In genomic region chr16:4373909-4374742, GRCh38 we compare ENCODE assay signal across 8 cellular contexts. TPM values are rescaled to one million over a fixed set of nuclear protein-coding genes. Genes with fewer than 3 reads are reported as not detected.
DNase-seq lines count a peak whose midpoint lies in the region; ATAC-seq and TF ChIP-seq lines count a peak whose summit lies in the region.

No MANE protein-coding gene starts in this region.

- H3K9me3 Mint-ChIP-seq in T-cell (no peaks in the 10 kb centered on the region), osteocyte (ENCODE audit: unreplicated experiment) (no peaks in the 10 kb centered on the region)

- no peak for ATAC-seq in T-cell (replicated peaks in 1 of 4)
- ATAC-seq in foreskin keratinocyte, result peak; percentile 32
- no peak for ATAC-seq in HG02642 (IDR thresholded peaks at IDR 0.05; ENCODE audit: poor library complexity, unreplicated experiment)

- TF ChIP-seq CTCF in foreskin keratinocyte (conservative IDR thresholded peaks at IDR 0.05), result no peak
- no peak for TF ChIP-seq CTCF in osteocyte (IDR thresholded peaks at IDR 0.05)

- CTCF ChIA-PET in T-cell (lab: Charles Lee), result interaction anchor here in 1 of 2 donors (0.6 kb wide), 1 partner anchor 364 kb away, joined by 3 read pairs; no protein-coding TSS in a partner anchor

- H3K27ac Mint-ChIP-seq in T-cell (peak overlapping the region; percentile 46 to 61), osteocyte (ENCODE audit: unreplicated experiment) (peak overlapping the region; percentile 82)

- POLR2A ChIA-PET in T-cell (lab: Charles Lee), result interaction anchor here in 1 of 2 donors (0.7 kb wide), 1 partner anchor 16 kb away, joined by 3 read pairs; no protein-coding TSS in a partner anchor

- peak; percentile 21 for DNase-seq in COLO668 (lab: John Stamatoyannopoulos, UW; ENCODE audit: unreplicated experiment)
- DNase-seq in T-cell, result peak in 3 of 34 experiments; percentile 26 to 30 (median 28)
- DNase-seq in foreskin keratinocyte, result peak; percentile 46 to 69
- no peak for DNase-seq in osteocyte (ENCODE audit: extremely low spot score, unreplicated experiment)
- DNase-seq in NCI-H446 treated with DMSO at 0.1 percent for 48 hours (lab: John Stamatoyannopoulos, UW), result no peak
- no peak for DNase-seq in NCI-H2029 (lab: John Stamatoyannopoulos, UW)
- no peak for DNase-seq in activated naive CD4-positive, alpha-beta T cell treated with Interleukin-2 at 50 U/mL for 16 hours

- H3K36me3 Mint-ChIP-seq in T-cell (peaks cover 3% of the 10 kb centered on the region), osteocyte (ENCODE audit: unreplicated experiment) (no peaks in the 10 kb centered on the region)

- peaks cover 23 to 30% (median 24%) of the 10 kb centered on the region in 3 donors for H3K4me1 Mint-ChIP-seq in T-cell
- peaks cover 68% of the 10 kb centered on the region for H3K4me1 Mint-ChIP-seq in osteocyte (ENCODE audit: unreplicated experiment)

- no peaks in the 10 kb centered on the region for H3K27me3 Mint-ChIP-seq in T-cell
- no peaks in the 10 kb centered on the region for H3K27me3 Mint-ChIP-seq in osteocyte (ENCODE audit: unreplicated experiment)

- peaks cover 19% of the 10 kb centered on the region for H3K4me1 ChIP-seq in foreskin keratinocyte

- no peaks in the 10 kb centered on the region for H3K27me3 ChIP-seq in foreskin keratinocyte

- H3K4me3 Mint-ChIP-seq in T-cell (no peak overlapping the region), osteocyte (ENCODE audit: unreplicated experiment) (peak overlapping the region; percentile 89)

- peak overlapping the region; percentile 55 for H3K27ac ChIP-seq in foreskin keratinocyte

RNA-seq across cellular contexts. Expression of gene VASN, which starts 2.5 kb away (rescaled TPM):
- total RNA-seq in T-cell (under 1 TPM; 0.38 to 0.89 (median 0.56) TPM), foreskin keratinocyte (1.8 and 2.3 TPM in 2 replicates), osteocyte (62.7 and 63.1 TPM in 2 replicates)
- 1.5 and 2.0 TPM in 2 replicates for polyA plus RNA-seq in foreskin keratinocyte

RNA-seq across cellular contexts. Expression of gene PAM16, which starts 23.0 kb away (rescaled TPM):
- total RNA-seq in T-cell, result 10 to 100 TPM; 41.2 to 53.7 (median 47.4) TPM
- 42.8 and 49.2 TPM in 2 replicates for total RNA-seq in foreskin keratinocyte
- 73.7 and 76.5 TPM in 2 replicates for polyA plus RNA-seq in foreskin keratinocyte
- 21.0 and 23.7 TPM in 2 replicates for total RNA-seq in osteocyte

RNA-seq across cellular contexts. Expression of gene CORO7, which starts 42.3 kb away (rescaled TPM):
- total RNA-seq in T-cell (100 to 1,000 TPM; 213 to 675 (median 230) TPM), foreskin keratinocyte (22.7 and 24.3 TPM in 2 replicates), osteocyte (35.5 and 40.1 TPM in 2 replicates)
- polyA plus RNA-seq in foreskin keratinocyte, result 17.1 and 17.5 TPM in 2 replicates

RNA-seq across cellular contexts. Expression of gene DNAJA3, which starts 51.5 kb away (rescaled TPM):
- total RNA-seq in T-cell (10 to 100 TPM; 37.7 to 73.8 (median 65.7) TPM), foreskin keratinocyte (62.4 and 67.4 TPM in 2 replicates), osteocyte (31.1 and 33.7 TPM in 2 replicates)
- polyA plus RNA-seq in foreskin keratinocyte, result 39.8 and 47.8 TPM in 2 replicates

RNA-seq across cellular contexts. Expression of gene GLIS2, which starts 58.3 kb away (rescaled TPM):
- total RNA-seq in T-cell, result under 1 TPM in 3 of 5 donors, not detected in 2; 0.18 to 0.20 (median 0.19) TPM
- total RNA-seq in foreskin keratinocyte, result 5.0 and 5.3 TPM in 2 replicates
- 9.5 TPM in 2 replicates for polyA plus RNA-seq in foreskin keratinocyte
- total RNA-seq in osteocyte, result 58.6 and 59.9 TPM in 2 replicates

Comparison
In these comparisons a context has a peak if more than half of its experiments do, and no peak if none do; other contexts are left out.
1. DNase-seq: peak in COLO668 (single experiment) and foreskin keratinocyte (2 of 2); none in osteocyte (single experiment), NCI-H446 treated with DMSO at 0.1 percent for 48 hours (single experiment), NCI-H2029 (single experiment) and activated naive CD4-positive, alpha-beta T cell treated with Interleukin-2 at 50 U/mL for 16 hours (single experiment).
2. RNA of gene VASN, which starts 2.5 kb away (total RNA-seq): 62.7 to 63.1 TPM in osteocyte; 1.8 to 2.3 TPM in foreskin keratinocyte and 0.38 to 0.89 TPM in T-cell; every median in the first group is over 10 times any median in the second.